In the genomic region with DNA sequence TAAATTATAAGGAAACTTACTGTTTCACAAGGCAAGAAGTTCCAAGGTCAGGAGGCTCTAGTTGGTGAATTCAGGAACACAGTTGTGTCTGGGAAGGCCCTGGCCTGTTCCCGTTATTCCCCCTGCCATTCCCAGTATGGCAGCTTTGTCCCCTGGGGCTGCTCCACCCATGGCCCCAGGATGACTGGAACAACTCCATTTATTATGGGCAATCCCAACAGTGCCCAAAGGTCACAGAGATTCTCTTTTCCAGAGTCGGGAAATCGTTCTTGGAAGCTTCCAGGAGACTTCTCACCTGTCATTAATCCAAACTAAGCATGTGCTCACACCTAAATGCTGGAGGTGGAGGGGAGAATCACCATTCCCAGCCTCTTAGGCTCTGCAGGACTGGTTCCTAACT, we compare ENCODE assay signal across 37 cellular contexts. TPM values are rescaled to one million over a fixed set of nuclear protein-coding genes. Genes with fewer than 3 reads are reported as not detected.
"Had no signal": no experiment of that assay in that cellular context is flagged by ENCODE, and none has a peak within 500 bp of the region (broad histone marks: within the 10 kb centered on the region; RNA-seq: fewer than 3 reads in every experiment).

No MANE protein-coding gene starts in this region.

- H3K36me3 ChIP-seq: ascending aorta, cardiac muscle cell had no signal

- H3K4me3 ChIP-seq: ascending aorta, cardiac muscle cell had no signal

- FAIRE-seq: bronchial epithelial cell, TTC549 had no signal

- H3K27me3 ChIP-seq: ascending aorta had no signal

- H3K9me3 Mint-ChIP-seq: activated B cell treated with CpG ODN at 0.5 μM for 24 hours; activated CD4-positive, alpha-beta memory T cell treated with anti-CD3 and anti-CD28 coated beads for 36 hours; activated CD4-positive, alpha-beta T cell treated with anti-CD3 and anti-CD28 coated beads, Interleukin-2, amount 10 ng/mL, durations not matched to agents 24 days and 14 days; activated CD8-positive, alpha-beta T cell treated with anti-CD3 and anti-CD28 coated beads for 36 hours; activated naive CD4-positive, alpha-beta T cell treated with anti-CD3 and anti-CD28 coated beads for 36 hours; activated naive CD8-positive, alpha-beta T cell treated with anti-CD3 and anti-CD28 coated beads, Interleukin-2, amount 10 ng/mL, durations not matched to agents 7 days and 5 days; activated T-cell treated with anti-CD3 and anti-CD28 coated beads, Interleukin-2, amount 50 U/mL, for 4 hours; activated T-cell treated with anti-CD3 and anti-CD28 coated beads, Interleukin-2, amount 50 U/mL, for 72 hours; activated T-helper 1 cell treated with anti-CD3 and anti-CD28 coated beads, Interleukin-12 subunit alpha, Interleukin-12 subunit beta, Interleukin-2, Interleukin-4 antibody, amounts not matched to agents 30 ng/mL and 10 ng/mL and 1 ng/mL, durations not matched to agents 14 hours and 24 hours and 36 hours; activated T-helper 17 cell treated with anti-CD3 and anti-CD28 coated beads, Interleukin-2, amount 50 U/mL, for 72 hours; brain; T-helper 2 cell treated with Interferon-gamma antibody and Interleukin-4, amounts not matched to agents 5 μg/mL and 100 μg/mL, for 36 hours had no signal

- H3K27ac ChIP-seq: ascending aorta, cardiac muscle cell, VCaP had no signal

- ATAC-seq: activated CD8-positive, alpha-beta T cell treated with anti-CD3 and anti-CD28 coated beads for 36 hours; activated naive CD4-positive, alpha-beta T cell treated with anti-CD3 and anti-CD28 coated beads, Interleukin-2, amount 50 U/mL, for 72 hours; activated naive CD8-positive, alpha-beta T cell treated with anti-CD3 and anti-CD28 coated beads, Interleukin-2, amount 50 U/mL, for 24 hours; activated T-cell treated with anti-CD3 and anti-CD28 coated beads, Interleukin-2, amount 50 U/mL, for 4 hours; activated T-cell treated with anti-CD3 and anti-CD28 coated beads, Interleukin-2, amount 50 U/mL, for 72 hours; activated T-helper 17 cell treated with anti-CD3 and anti-CD28 coated beads, Interleukin-2, amount 50 U/mL, for 72 hours; T-cell; T-helper 17 cell had no signal

- H3K4me3 Mint-ChIP-seq: activated B cell treated with CpG ODN at 0.5 μM for 24 hours; activated CD4-positive, alpha-beta memory T cell treated with anti-CD3 and anti-CD28 coated beads for 36 hours; activated CD4-positive, alpha-beta T cell treated with anti-CD3 and anti-CD28 coated beads, Interleukin-2, amount 10 ng/mL, durations not matched to agents 24 days and 14 days; activated CD8-positive, alpha-beta T cell treated with anti-CD3 and anti-CD28 coated beads for 36 hours; activated naive CD4-positive, alpha-beta T cell treated with anti-CD3 and anti-CD28 coated beads for 36 hours; activated naive CD8-positive, alpha-beta T cell treated with anti-CD3 and anti-CD28 coated beads, Interleukin-2, amount 10 ng/mL, durations not matched to agents 7 days and 5 days; activated naive CD8-positive, alpha-beta T cell treated with anti-CD3 and anti-CD28 coated beads, Interleukin-2, amount 50 U/mL, for 24 hours; activated T-cell treated with anti-CD3 and anti-CD28 coated beads, Interleukin-2, amount 50 U/mL, for 4 hours; activated T-cell treated with anti-CD3 and anti-CD28 coated beads, Interleukin-2, amount 50 U/mL, for 72 hours; activated T-helper 1 cell treated with anti-CD3 and anti-CD28 coated beads, Interleukin-12 subunit alpha, Interleukin-12 subunit beta, Interleukin-2, Interleukin-4 antibody, amounts not matched to agents 30 ng/mL and 10 ng/mL and 1 ng/mL, durations not matched to agents 14 hours and 24 hours and 36 hours; activated T-helper 17 cell treated with anti-CD3 and anti-CD28 coated beads, Interleukin-2, amount 50 U/mL, for 72 hours; brain; central memory CD8-positive, alpha-beta T cell; T-cell; T-helper 17 cell; T-helper 2 cell treated with Interferon-gamma antibody and Interleukin-4, amounts not matched to agents 5 μg/mL and 100 μg/mL, for 36 hours had no signal

- H3K36me3 Mint-ChIP-seq: activated CD4-positive, alpha-beta memory T cell treated with anti-CD3 and anti-CD28 coated beads for 36 hours; activated naive CD4-positive, alpha-beta T cell treated with anti-CD3 and anti-CD28 coated beads, Interleukin-2, amount 50 U/mL, for 72 hours; activated naive CD8-positive, alpha-beta T cell treated with anti-CD3 and anti-CD28 coated beads, Interleukin-2, amount 10 ng/mL, durations not matched to agents 7 days and 5 days; brain; T-cell had no signal

- H3K9me3 ChIP-seq: ascending aorta had no signal

- DNase-seq: activated B cell treated with CpG ODN at 0.5 μM for 24 hours; activated CD4-positive, alpha-beta memory T cell treated with anti-CD3 and anti-CD28 coated beads for 36 hours; activated CD4-positive, alpha-beta T cell treated with anti-CD3 and anti-CD28 coated beads for 4 hours; activated CD4-positive, alpha-beta T cell treated with anti-CD3 and anti-CD28 coated beads, Interleukin-2, amount 10 ng/mL, durations not matched to agents 24 days and 14 days; activated CD4-positive, alpha-beta T cell treated with anti-CD3 and anti-CD28 coated beads, Interleukin-2, amount 50 U/mL, for 1 hour; activated CD4-positive, alpha-beta T cell treated with anti-CD3 and anti-CD28 coated beads, Interleukin-2, amount 50 U/mL, for 4 hours; activated CD4-positive, CD25-positive, alpha-beta regulatory T cell treated with anti-CD3 and anti-CD28 coated beads, Interleukin-2, amount 50 U/mL, for 72 hours; activated CD8-positive, alpha-beta memory T cell treated with anti-CD3 and anti-CD28 coated beads, Interleukin-2, amount 50 U/mL, for 4 hours; activated CD8-positive, alpha-beta T cell treated with anti-CD3 and anti-CD28 coated beads for 36 hours; activated effector memory CD4-positive, alpha-beta T cell treated with anti-CD3 and anti-CD28 coated beads, Interleukin-2, amount 50 U/mL, for 16 hours; activated gamma-delta T cell treated with Interleukin-2 at 50 U/mL for 16 hours; activated naive CD4-positive, alpha-beta T cell; activated naive CD4-positive, alpha-beta T cell treated with anti-CD3 and anti-CD28 coated beads for 36 hours; activated naive CD4-positive, alpha-beta T cell treated with anti-CD3 and anti-CD28 coated beads, Interleukin-2, amount 50 U/mL, for 16 hours; activated naive CD8-positive, alpha-beta T cell treated with anti-CD3 and anti-CD28 coated beads, Interleukin-2, amount 10 ng/mL, durations not matched to agents 7 days and 5 days; activated naive CD8-positive, alpha-beta T cell treated with anti-CD3 and anti-CD28 coated beads, Interleukin-2, amount 50 U/mL, for 24 hours; activated T-cell treated with anti-CD3 and anti-CD28 coated beads for 4 hours; activated T-cell treated with anti-CD3 and anti-CD28 coated beads, Interleukin-2, amount 50 U/mL, for 1 hour; activated T-cell treated with anti-CD3 and anti-CD28 coated beads, Interleukin-2, amount 50 U/mL, for 4 hours; activated T-cell treated with anti-CD3 and anti-CD28 coated beads, Interleukin-2, amount 50 U/mL, for 72 hours; amygdala; anterior cingulate cortex; caudate nucleus; T-cell; T-helper 17 cell; T-helper 9 cell had no signal

- H3K4me1 Mint-ChIP-seq: activated T-helper 17 cell treated with anti-CD3 and anti-CD28 coated beads, Interleukin-2, amount 50 U/mL, for 72 hours; central memory CD8-positive, alpha-beta T cell had no signal

- H3K27ac Mint-ChIP-seq: activated B cell treated with CpG ODN at 0.5 μM for 24 hours; activated CD4-positive, alpha-beta memory T cell treated with anti-CD3 and anti-CD28 coated beads for 36 hours; activated CD4-positive, alpha-beta T cell treated with anti-CD3 and anti-CD28 coated beads, Interleukin-2, amount 10 ng/mL, durations not matched to agents 24 days and 14 days; activated CD8-positive, alpha-beta T cell treated with anti-CD3 and anti-CD28 coated beads for 36 hours; activated naive CD4-positive, alpha-beta T cell treated with anti-CD3 and anti-CD28 coated beads for 36 hours; activated naive CD4-positive, alpha-beta T cell treated with anti-CD3 and anti-CD28 coated beads, Interleukin-2, amount 50 U/mL, for 72 hours; activated naive CD8-positive, alpha-beta T cell treated with anti-CD3 and anti-CD28 coated beads, Interleukin-2, amount 10 ng/mL, durations not matched to agents 7 days and 5 days; activated naive CD8-positive, alpha-beta T cell treated with anti-CD3 and anti-CD28 coated beads, Interleukin-2, amount 50 U/mL, for 24 hours; activated T-cell treated with anti-CD3 and anti-CD28 coated beads, Interleukin-2, amount 50 U/mL, for 72 hours; activated T-helper 1 cell treated with anti-CD3 and anti-CD28 coated beads, Interleukin-12 subunit alpha, Interleukin-12 subunit beta, Interleukin-2, Interleukin-4 antibody, amounts not matched to agents 30 ng/mL and 10 ng/mL and 1 ng/mL, durations not matched to agents 14 hours and 24 hours and 36 hours; activated T-helper 17 cell treated with anti-CD3 and anti-CD28 coated beads, Interleukin-2, amount 50 U/mL, for 72 hours; T-cell; T-helper 17 cell; T-helper 2 cell treated with Interferon-gamma antibody and Interleukin-4, amounts not matched to agents 5 μg/mL and 100 μg/mL, for 36 hours had no signal

RNA-seq across cellular contexts. Expression of gene PRKG2, which starts 2.8 kb away (rescaled TPM):
- total RNA-seq: ascending aorta had no signal
